ENCODE assay signal across 8 cellular contexts in the genomic region with DNA sequence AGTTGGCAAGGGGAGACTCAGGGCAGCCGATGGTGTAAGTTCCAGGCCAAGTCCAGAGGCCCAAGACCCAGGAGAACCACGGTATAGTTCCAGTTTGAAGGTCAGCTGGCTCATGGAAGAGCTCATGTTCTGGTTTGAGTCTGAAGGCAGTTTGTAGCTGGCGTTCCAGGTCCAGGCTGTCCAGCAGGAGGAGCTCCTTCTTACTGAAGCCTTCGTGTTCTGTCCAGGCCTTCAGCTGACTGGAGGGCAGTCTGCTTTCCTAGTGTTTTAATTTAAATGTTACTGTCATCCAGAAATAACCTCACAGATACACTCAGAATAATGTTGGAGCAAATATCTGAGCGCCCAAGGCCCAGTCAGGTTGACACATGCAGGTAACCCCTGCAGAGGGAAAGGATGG. TPM values are rescaled to one million over a fixed set of nuclear protein-coding genes. Genes with fewer than 3 reads are reported as not detected.
A peak's percentile ranks its signal among the peaks of the same experiment; 100 is the strongest.
DNase-seq lines count a peak whose midpoint lies in the region; ATAC-seq and TF ChIP-seq lines count a peak whose summit lies in the region.

No MANE protein-coding gene starts in this region.

- H3K4me3 ChIP-seq in mucosa of descending colon (no peak overlapping the region), lower leg skin (ENCODE audit: low read depth, poor library complexity, severe bottlenecking) (no peak overlapping the region)

- H3K4me3 Mint-ChIP-seq in chondrocyte (ENCODE audit: unreplicated experiment), result no peak overlapping the region
- H3K4me3 Mint-ChIP-seq in activated T-helper 2 cell treated with anti-CD3 and anti-CD28 coated beads, Interferon-gamma antibody, Interleukin-2, Interleukin-4, amounts not matched to agents 10 μg/mL and 5 μg/mL and 100 μg/mL, durations not matched to agents 14 hours and 24 hours and 36 hours (ENCODE audit: low read depth), result no peak overlapping the region

- peak overlapping the region; percentile 81 for H3K27ac Mint-ChIP-seq in chondrocyte (ENCODE audit: unreplicated experiment)
- H3K27ac Mint-ChIP-seq in activated T-helper 2 cell treated with anti-CD3 and anti-CD28 coated beads, Interferon-gamma antibody, Interleukin-2, Interleukin-4, amounts not matched to agents 10 μg/mL and 5 μg/mL and 100 μg/mL, durations not matched to agents 14 hours and 24 hours and 36 hours, result no peak overlapping the region

- peak; percentile 76 for TF ChIP-seq CTCF in chondrocyte (IDR thresholded peaks at IDR 0.05)
- no peak for TF ChIP-seq CTCF in mucosa of descending colon (IDR thresholded peaks at IDR 0.05)
- no peak for TF ChIP-seq CTCF in lower leg skin (IDR thresholded peaks at IDR 0.05)

- H3K27me3 Mint-ChIP-seq in chondrocyte (ENCODE audit: low read depth), result no peaks in the 10 kb centered on the region
- H3K27me3 Mint-ChIP-seq in activated T-helper 2 cell treated with anti-CD3 and anti-CD28 coated beads, Interferon-gamma antibody, Interleukin-2, Interleukin-4, amounts not matched to agents 10 μg/mL and 5 μg/mL and 100 μg/mL, durations not matched to agents 14 hours and 24 hours and 36 hours (ENCODE audit: low read depth), result no peaks in the 10 kb centered on the region

- H3K9me3 ChIP-seq in mucosa of descending colon, result no peaks in the 10 kb centered on the region

- peaks cover 42% of the 10 kb centered on the region for H3K4me1 Mint-ChIP-seq in chondrocyte (ENCODE audit: low read depth)
- peaks cover 16% of the 10 kb centered on the region for H3K4me1 Mint-ChIP-seq in activated T-helper 2 cell treated with anti-CD3 and anti-CD28 coated beads, Interferon-gamma antibody, Interleukin-2, Interleukin-4, amounts not matched to agents 10 μg/mL and 5 μg/mL and 100 μg/mL, durations not matched to agents 14 hours and 24 hours and 36 hours (ENCODE audit: low read depth)

- ATAC-seq in mucosa of descending colon, result peak; percentile 67
- ATAC-seq in HG03280 (IDR thresholded peaks at IDR 0.05; ENCODE audit: unreplicated experiment), result no peak

- peak; percentile 60 for DNase-seq in AG20443 (ENCODE audit: low spot score)
- peak; percentile 68 for DNase-seq in HuH-7.5 (ENCODE audit: low spot score)
- no peak for DNase-seq in chondrocyte (ENCODE audit: low spot score)
- peak in 2 of 3 donors; percentile 53 to 59 for DNase-seq in mucosa of descending colon
- no peak for DNase-seq in NCI-H1694 treated with DMSO at 0.1 percent for 48 hours (lab: John Stamatoyannopoulos, UW)
- DNase-seq in lower leg skin (ENCODE audit: low spot score in 2 of 2), result no peak
- no peak for DNase-seq in activated T-helper 2 cell treated with anti-CD3 and anti-CD28 coated beads, Interferon-gamma antibody, Interleukin-2, Interleukin-4, amounts not matched to agents 10 μg/mL and 5 μg/mL and 100 μg/mL, durations not matched to agents 14 hours and 24 hours and 36 hours (ENCODE audit: low spot score)

- H3K4me1 ChIP-seq in mucosa of descending colon (ENCODE audit: low read depth), result peaks cover 22% of the 10 kb centered on the region

- WGBS in lower leg skin, 2 donors, result 23 to 32% methylated on average over 5 of the region's 5 CpGs

- no peaks in the 10 kb centered on the region for H3K36me3 ChIP-seq in mucosa of descending colon (ENCODE audit: low read depth)

- intact Hi-C loops in mucosa of descending colon (cut with DNase I, micrococcal nuclease), result no loop called here
- intact Hi-C loops in lower leg skin (cut with DNase I; ENCODE audit: low total_unique reads), result no loop called here
- intact Hi-C loops in activated T-helper 2 cell treated with anti-CD3 and anti-CD28 coated beads, Interferon-gamma antibody, Interleukin-2, Interleukin-4, amounts not matched to agents 10 μg/mL and 5 μg/mL and 100 μg/mL, durations not matched to agents 14 hours and 24 hours and 36 hours (cut with micrococcal nuclease), result no loop called here

- no peaks in the 10 kb centered on the region for H3K9me3 Mint-ChIP-seq in chondrocyte (ENCODE audit: low read depth)
- no peaks in the 10 kb centered on the region for H3K9me3 Mint-ChIP-seq in activated T-helper 2 cell treated with anti-CD3 and anti-CD28 coated beads, Interferon-gamma antibody, Interleukin-2, Interleukin-4, amounts not matched to agents 10 μg/mL and 5 μg/mL and 100 μg/mL, durations not matched to agents 14 hours and 24 hours and 36 hours

- peaks cover 15% of the 10 kb centered on the region for H3K36me3 Mint-ChIP-seq in chondrocyte (ENCODE audit: low read depth)
- H3K36me3 Mint-ChIP-seq in activated T-helper 2 cell treated with anti-CD3 and anti-CD28 coated beads, Interferon-gamma antibody, Interleukin-2, Interleukin-4, amounts not matched to agents 10 μg/mL and 5 μg/mL and 100 μg/mL, durations not matched to agents 14 hours and 24 hours and 36 hours (ENCODE audit: low read depth), result peaks cover 31% of the 10 kb centered on the region

- no peak for TF ChIP-seq POLR2A in lower leg skin (IDR thresholded peaks at IDR 0.05)

RNA-seq across cellular contexts. Expression of a gene that starts 4.2 kb away (rescaled TPM):
- total RNA-seq in chondrocyte (125 to 139 TPM (median 134 TPM) in 3 replicates), mucosa of descending colon (100 to 1,000 TPM; 151 to 179 (median 164) TPM), lower leg skin (100 to 1,000 TPM; 265 to 429 (median 271) TPM)
- 87.7 TPM in 2 replicates for total RNA-seq in activated T-helper 2 cell treated with anti-CD3 and anti-CD28 coated beads, Interferon-gamma antibody, Interleukin-2, Interleukin-4, amounts not matched to agents 10 μg/mL and 5 μg/mL and 100 μg/mL, durations not matched to agents 14 hours and 24 hours and 36 hours

RNA-seq across cellular contexts. Expression of a gene that starts 39.9 kb away (rescaled TPM):
- total RNA-seq in chondrocyte (26.8 to 34.7 TPM (median 28.0 TPM) in 3 replicates), mucosa of descending colon (10 to 100 TPM; 36.9 to 48.8 (median 48.2) TPM), lower leg skin (10 to 100 TPM; 46.1 to 67.7 (median 51.6) TPM)
- total RNA-seq in activated T-helper 2 cell treated with anti-CD3 and anti-CD28 coated beads, Interferon-gamma antibody, Interleukin-2, Interleukin-4, amounts not matched to agents 10 μg/mL and 5 μg/mL and 100 μg/mL, durations not matched to agents 14 hours and 24 hours and 36 hours, result 32.2 and 35.9 TPM in 2 replicates

Comparison
In these comparisons a context has a peak if more than half of its experiments do, and no peak if none do; other contexts are left out.
1. DNase-seq: peak in AG20443 (single experiment), HuH-7.5 (single experiment) and mucosa of descending colon (2 of 3); none in chondrocyte (single experiment), NCI-H1694 treated with DMSO at 0.1 percent for 48 hours (single experiment), lower leg skin (0 of 2) and activated T-helper 2 cell treated with anti-CD3 and anti-CD28 coated beads, Interferon-gamma antibody, Interleukin-2, Interleukin-4, amounts not matched to agents 10 μg/mL and 5 μg/mL and 100 μg/mL, durations not matched to agents 14 hours and 24 hours and 36 hours (single experiment).